8 cellular contexts compared by ENCODE assay signal in the genomic region with DNA sequence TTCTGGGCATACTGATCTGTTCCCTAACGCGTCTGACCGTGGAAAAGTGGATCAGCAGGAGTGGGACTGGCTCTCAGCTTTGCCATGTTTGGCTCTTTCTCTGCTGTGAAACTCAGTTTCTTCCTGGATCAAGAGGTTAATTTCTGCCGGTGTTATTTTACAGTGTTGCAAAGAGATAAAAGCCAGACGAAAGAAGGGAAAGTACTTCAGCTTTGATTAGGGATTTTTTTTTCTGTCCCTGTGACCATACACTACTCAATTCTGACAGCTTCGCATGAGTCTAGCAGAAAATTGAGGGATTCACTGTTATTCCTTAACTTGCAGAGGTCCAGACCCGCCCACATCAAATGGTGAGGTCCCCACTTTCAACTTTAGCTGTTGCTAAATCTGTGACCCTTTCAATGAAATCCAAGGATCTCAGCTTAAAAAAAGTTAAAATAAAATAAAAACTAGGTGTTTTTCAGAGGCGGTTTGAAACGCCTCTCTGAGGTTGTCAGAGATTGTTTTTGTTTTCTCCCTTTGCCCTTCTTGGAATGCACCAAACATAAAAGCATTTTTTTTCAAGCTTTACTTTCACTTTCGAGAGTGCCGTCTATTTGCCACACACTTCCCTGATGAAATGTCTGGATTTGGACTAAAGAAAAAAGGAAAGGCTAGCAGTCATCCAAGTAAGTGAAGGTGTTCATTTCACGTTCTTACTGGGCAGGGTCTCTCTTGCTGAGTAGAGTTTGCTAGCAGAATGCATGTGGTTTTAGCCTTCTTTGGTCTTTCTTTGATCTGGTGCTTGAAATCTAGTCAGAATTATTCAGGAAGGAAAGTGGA. TPM values are rescaled to one million over a fixed set of nuclear protein-coding genes. Genes with fewer than 3 reads are reported as not detected.
DNase-seq lines count a peak whose midpoint lies in the region; ATAC-seq and TF ChIP-seq lines count a peak whose summit lies in the region.

A gene (plus strand): TSS at position 576 of the 822 bp plus-strand sequence. CDS start 7,464 bp downstream, outside the sequence.

- H3K27ac ChIP-seq in BLaER1 (peak within 1 kb of the TSS; percentile 10; the same call in 1 of the 2 replicates), hepatocyte (peak within 1 kb of the TSS; percentile 40), spleen (peak within 1 kb of the TSS; percentile 15 to 75 (median 58))

- H3K9me2 ChIP-seq in hepatocyte (replicated peaks; ENCODE audit: insufficient read depth) = no peaks in the 10 kb centered on the region

- no peak for DNase-seq in activated T-helper 2 cell treated with anti-CD3 and anti-CD28 coated beads, Interferon-gamma antibody, Interleukin-2, Interleukin-4, amounts not matched to agents 10 μg/mL and 5 μg/mL and 100 μg/mL, durations not matched to agents 14 hours and 24 hours and 36 hours (ENCODE audit: low spot score)
- DNase-seq in hepatocyte (ENCODE audit: low spot score) (no peak), spleen (no peak), NCI-H345 treated with DMSO at 0.1 percent for 48 hours (lab: John Stamatoyannopoulos, UW; ENCODE audit: unreplicated experiment) (no peak), cortex of kidney (lab: John Stamatoyannopoulos, UW) (no peak)

- H4K20me1 ChIP-seq in BLaER1 (no peaks in the 10 kb centered on the region), hepatocyte (ENCODE audit: insufficient read depth, poor library complexity, severe bottlenecking) (no peaks in the 10 kb centered on the region)

- H3K9me3 ChIP-seq in BLaER1 = no peaks in the 10 kb centered on the region
- no peaks in the 10 kb centered on the region for H3K9me3 ChIP-seq in hepatocyte (ENCODE audit: low read depth)
- no peaks in the 10 kb centered on the region for H3K9me3 ChIP-seq in spleen

- H3K4me3 ChIP-seq in BLaER1 (peak within 1 kb of the TSS; percentile 61), hepatocyte (peak within 1 kb of the TSS; percentile 32), spleen (peak within 1 kb of the TSS; percentile 37 to 68 (median 46))

- peak within 1 kb of the TSS; percentile 62 for H3K9ac ChIP-seq in BLaER1

- H3K4me1 ChIP-seq in BLaER1 (peaks cover 16% of the 10 kb centered on the region), hepatocyte (ENCODE audit: insufficient read depth) (peaks cover 4% of the 10 kb centered on the region), spleen (peaks cover 0 to 39% (median 17%) of the 10 kb centered on the region in 6 donors)

- TF ChIP-seq POLR2A in spleen (IDR thresholded peaks at IDR 0.05) = no peak

- peak within 1 kb of the TSS; percentile 82 for H2AFZ ChIP-seq in hepatocyte

- peaks cover 13% of the 10 kb centered on the region for H3K27me3 Mint-ChIP-seq in activated T-helper 2 cell treated with anti-CD3 and anti-CD28 coated beads, Interferon-gamma antibody, Interleukin-2, Interleukin-4, amounts not matched to agents 10 μg/mL and 5 μg/mL and 100 μg/mL, durations not matched to agents 14 hours and 24 hours and 36 hours (ENCODE audit: low read depth)

- H3K4me1 Mint-ChIP-seq in activated T-helper 2 cell treated with anti-CD3 and anti-CD28 coated beads, Interferon-gamma antibody, Interleukin-2, Interleukin-4, amounts not matched to agents 10 μg/mL and 5 μg/mL and 100 μg/mL, durations not matched to agents 14 hours and 24 hours and 36 hours (ENCODE audit: low read depth) = peaks cover 9% of the 10 kb centered on the region

- peak; percentile 24 for ATAC-seq in HG03196 (IDR thresholded peaks at IDR 0.05; ENCODE audit: unreplicated experiment)
- ATAC-seq in GM19395 (IDR thresholded peaks at IDR 0.05; ENCODE audit: unreplicated experiment) = no peak

- H3K36me3 ChIP-seq in BLaER1 (no peaks in the 10 kb centered on the region), hepatocyte (replicated peaks; ENCODE audit: insufficient read depth, low read depth) (no peaks in the 10 kb centered on the region), spleen (no peaks in the 10 kb centered on the region)

- TF ChIP-seq CTCF in hepatocyte (IDR thresholded peaks at IDR 0.05; ENCODE audit: poor library complexity) (no peak), spleen (IDR thresholded peaks at IDR 0.05 in 8 of 11, conservative IDR thresholded peaks at IDR 0.05 in 3 of 11) (no peak)

- no peaks in the 10 kb centered on the region for H3K27me3 ChIP-seq in BLaER1
- H3K27me3 ChIP-seq in hepatocyte = no peaks in the 10 kb centered on the region
- peaks cover 0 to 8% (median 0%) of the 10 kb centered on the region in 7 donors for H3K27me3 ChIP-seq in spleen (replicated peaks in 1 of 7)

- H3K79me2 ChIP-seq in hepatocyte = no peaks in the 10 kb centered on the region

- WGBS in hepatocyte (ENCODE audit: low lambda C conversion rate, missing lambda C conversion rate) = 47% methylated on average over 12 of the region's 12 CpGs
- WGBS in spleen, 5 donors = 4 to 10% (median 6%) methylated on average over 12 of the region's 12 CpGs

- no peak within 1 kb of the TSS for H3K27ac Mint-ChIP-seq in activated T-helper 2 cell treated with anti-CD3 and anti-CD28 coated beads, Interferon-gamma antibody, Interleukin-2, Interleukin-4, amounts not matched to agents 10 μg/mL and 5 μg/mL and 100 μg/mL, durations not matched to agents 14 hours and 24 hours and 36 hours

- intact Hi-C loops in activated T-helper 2 cell treated with anti-CD3 and anti-CD28 coated beads, Interferon-gamma antibody, Interleukin-2, Interleukin-4, amounts not matched to agents 10 μg/mL and 5 μg/mL and 100 μg/mL, durations not matched to agents 14 hours and 24 hours and 36 hours (cut with micrococcal nuclease) = loop anchor here (2.0 kb wide), 1 partner anchor 68 kb away; no protein-coding TSS in a partner anchor
- intact Hi-C loops in spleen (cut with DNase I; ENCODE audit: low total_unique reads) = no loop called here

- H3K9me3 Mint-ChIP-seq in activated T-helper 2 cell treated with anti-CD3 and anti-CD28 coated beads, Interferon-gamma antibody, Interleukin-2, Interleukin-4, amounts not matched to agents 10 μg/mL and 5 μg/mL and 100 μg/mL, durations not matched to agents 14 hours and 24 hours and 36 hours = no peaks in the 10 kb centered on the region

- H3K4me2 ChIP-seq in BLaER1 (peak within 1 kb of the TSS; percentile 80), hepatocyte (peak within 1 kb of the TSS; percentile 73)

- H3K36me3 Mint-ChIP-seq in activated T-helper 2 cell treated with anti-CD3 and anti-CD28 coated beads, Interferon-gamma antibody, Interleukin-2, Interleukin-4, amounts not matched to agents 10 μg/mL and 5 μg/mL and 100 μg/mL, durations not matched to agents 14 hours and 24 hours and 36 hours (ENCODE audit: low read depth) = no peaks in the 10 kb centered on the region

- H3K4me3 Mint-ChIP-seq in activated T-helper 2 cell treated with anti-CD3 and anti-CD28 coated beads, Interferon-gamma antibody, Interleukin-2, Interleukin-4, amounts not matched to agents 10 μg/mL and 5 μg/mL and 100 μg/mL, durations not matched to agents 14 hours and 24 hours and 36 hours (ENCODE audit: low read depth) = peak within 1 kb of the TSS; percentile 62

RNA-seq across cellular contexts. Expression of the gene that starts here (rescaled TPM):
- total RNA-seq in activated T-helper 2 cell treated with anti-CD3 and anti-CD28 coated beads, Interferon-gamma antibody, Interleukin-2, Interleukin-4, amounts not matched to agents 10 μg/mL and 5 μg/mL and 100 μg/mL, durations not matched to agents 14 hours and 24 hours and 36 hours = not detected in 2 replicates
- 1.8 and 7.3 TPM in 2 replicates for total RNA-seq in hepatocyte
- polyA plus RNA-seq in hepatocyte = 1.6 and 4.6 TPM in 2 replicates
- 10 to 100 TPM in 2 of 7 donors, 1 to 10 TPM in 5; 5.7 to 14.8 (median 6.9) TPM for total RNA-seq in spleen
- polyA plus RNA-seq in spleen = under 1 TPM; 0.17 to 0.77 (median 0.44) TPM
